13 cellular contexts compared by ENCODE assay signal in genomic region chr5:107553063-107553676, GRCh38.
DNase-seq lines count a peak whose midpoint lies in the region; ATAC-seq and TF ChIP-seq lines count a peak whose summit lies in the region.
"Had no signal": no experiment of that assay in that cellular context is flagged by ENCODE, and none has a peak within 500 bp of the region (broad histone marks: within the 10 kb centered on the region; RNA-seq: fewer than 3 reads in every experiment).

No MANE protein-coding gene starts in this region.

- no peaks in the 10 kb centered on the region for H3F3A ChIP-seq in GM23338 (replicated peaks; ENCODE audit: low read depth)

- H3K9me3 Mint-ChIP-seq in GM23338: no peaks in the 10 kb centered on the region
- H3K9me3 Mint-ChIP-seq in activated naive CD8-positive, alpha-beta T cell treated with anti-CD3 and anti-CD28 coated beads, Interleukin-2, amount 50 U/mL, for 24 hours: no peaks in the 10 kb centered on the region
- H3K9me3 Mint-ChIP-seq: activated CD4-positive, alpha-beta T cell treated with anti-CD3 and anti-CD28 coated beads, Interleukin-2, amount 10 ng/mL, durations not matched to agents 24 days and 14 days had no signal

- DNase-seq in A673 (ENCODE audit: low spot score) (peak; percentile 66), GM23338 (ENCODE audit: low spot score) (peak; percentile 39), NCI-H69 (lab: John Stamatoyannopoulos, UW) (peak; percentile 96), fibroblast of peridontal ligament (ENCODE audit: extremely low read depth) (peak; percentile 61), DMS53 treated with DMSO at 0.1 percent for 48 hours (lab: John Stamatoyannopoulos, UW; ENCODE audit: unreplicated experiment) (no peak)
- DNase-seq in activated naive CD8-positive, alpha-beta T cell treated with anti-CD3 and anti-CD28 coated beads, Interleukin-2, amount 50 U/mL, for 24 hours: no peak
- DNase-seq: activated CD4-positive, alpha-beta T cell treated with anti-CD3 and anti-CD28 coated beads, Interleukin-2, amount 10 ng/mL, durations not matched to agents 24 days and 14 days; stimulated activated CD4-positive, alpha-beta T cell treated with anti-CD3 and anti-CD28 coated beads, Interleukin-4, amount 100 ng/mL, for 1 hour; stimulated activated naive CD4-positive, alpha-beta T cell treated with Interleukin-2 at 50 U/mL for 16 hours had no signal

- no peak overlapping the region for H3K4me2 ChIP-seq in GM23338

- H2AFZ ChIP-seq in GM23338: no peak overlapping the region

- no peaks in the 10 kb centered on the region for H3K36me3 ChIP-seq in A673 (ENCODE audit: insufficient read depth, low read length, poor library complexity, severe bottlenecking)
- no peaks in the 10 kb centered on the region for H3K36me3 ChIP-seq in GM23338 (ENCODE audit: insufficient read depth)
- H3K36me3 ChIP-seq: prostate gland had no signal

- H3K27me3 ChIP-seq in A673 (replicated peaks; ENCODE audit: insufficient read depth, low read depth, low read length, poor library complexity) (no peaks in the 10 kb centered on the region), GM23338 (ENCODE audit: insufficient read depth) (no peaks in the 10 kb centered on the region)

- H3K27ac ChIP-seq in A673 (ENCODE audit: low read depth, low read length, poor library complexity, severe bottlenecking): no peak overlapping the region
- no peak overlapping the region for H3K27ac ChIP-seq in GM23338 (ENCODE audit: low read depth)
- H3K27ac ChIP-seq: C4-2B, prostate gland had no signal

- peaks cover 42% of the 10 kb centered on the region for H3K4me1 Mint-ChIP-seq in GM23338
- no peaks in the 10 kb centered on the region for H3K4me1 Mint-ChIP-seq in activated naive CD8-positive, alpha-beta T cell treated with anti-CD3 and anti-CD28 coated beads, Interleukin-2, amount 50 U/mL, for 24 hours
- H3K4me1 Mint-ChIP-seq: activated CD4-positive, alpha-beta T cell treated with anti-CD3 and anti-CD28 coated beads, Interleukin-2, amount 10 ng/mL, durations not matched to agents 24 days and 14 days had no signal

- H3K4me3 Mint-ChIP-seq in GM23338: no peak overlapping the region
- no peak overlapping the region for H3K4me3 Mint-ChIP-seq in activated naive CD8-positive, alpha-beta T cell treated with anti-CD3 and anti-CD28 coated beads, Interleukin-2, amount 50 U/mL, for 24 hours
- H3K4me3 Mint-ChIP-seq: activated CD4-positive, alpha-beta T cell treated with anti-CD3 and anti-CD28 coated beads, Interleukin-2, amount 10 ng/mL, durations not matched to agents 24 days and 14 days had no signal

- peaks cover 5% of the 10 kb centered on the region; the same call in 1 of the 2 replicates for H3K79me2 ChIP-seq in GM23338 (replicated peaks; ENCODE audit: insufficient read depth)

- peak; percentile 66 for ATAC-seq in GM23338
- no peak for ATAC-seq in activated naive CD8-positive, alpha-beta T cell treated with anti-CD3 and anti-CD28 coated beads, Interleukin-2, amount 50 U/mL, for 24 hours
- no peak for ATAC-seq in HG03457 (IDR thresholded peaks at IDR 0.05; ENCODE audit: unreplicated experiment)
- no peak for ATAC-seq in GM21717 (IDR thresholded peaks at IDR 0.05; ENCODE audit: unreplicated experiment)

- H3K27me3 Mint-ChIP-seq in GM23338 (ENCODE audit: insufficient read depth, low read depth, poor library complexity): peaks cover 1% of the 10 kb centered on the region
- no peaks in the 10 kb centered on the region for H3K27me3 Mint-ChIP-seq in activated naive CD8-positive, alpha-beta T cell treated with anti-CD3 and anti-CD28 coated beads, Interleukin-2, amount 50 U/mL, for 24 hours

- POLR2A ChIA-PET in A673 (lab: Charles Lee; ENCODE audit: low non-redundant PET): no interaction called here

- intact Hi-C loops in A673 (cut with micrococcal nuclease; ENCODE audit: unreplicated experiment): no loop called here

- CTCF ChIA-PET in A673 (lab: Charles Lee): no interaction called here

- peak overlapping the region; percentile 12; the same call in 1 of the 2 replicates for H3K27ac Mint-ChIP-seq in GM23338
- H3K27ac Mint-ChIP-seq in activated naive CD8-positive, alpha-beta T cell treated with anti-CD3 and anti-CD28 coated beads, Interleukin-2, amount 50 U/mL, for 24 hours: no peak overlapping the region
- H3K27ac Mint-ChIP-seq: activated CD4-positive, alpha-beta T cell treated with anti-CD3 and anti-CD28 coated beads, Interleukin-2, amount 10 ng/mL, durations not matched to agents 24 days and 14 days had no signal

- H3K4me3 ChIP-seq in A673 (ENCODE audit: low read depth, low read length, poor library complexity, severe bottlenecking) (no peak overlapping the region), GM23338 (no peak overlapping the region)
- H3K4me3 ChIP-seq: prostate gland had no signal

- no peaks in the 10 kb centered on the region for H3K36me3 Mint-ChIP-seq in GM23338 (ENCODE audit: low read depth)
- no peaks in the 10 kb centered on the region for H3K36me3 Mint-ChIP-seq in activated naive CD8-positive, alpha-beta T cell treated with anti-CD3 and anti-CD28 coated beads, Interleukin-2, amount 50 U/mL, for 24 hours (ENCODE audit: low read depth)

- no TSS peak for BruUV-seq in A673 (replicated peaks; lab: Mats Ljungman, UMichigan)

- H3K9me2 ChIP-seq in GM23338 (ENCODE audit: insufficient read depth): no peaks in the 10 kb centered on the region

- TF ChIP-seq CTCF in A673 (conservative IDR thresholded peaks at IDR 0.05; ENCODE audit: low read depth, low read length) (no peak), GM23338 (conservative IDR thresholded peaks at IDR 0.05; ENCODE audit: low read depth in 2 of 2) (no peak)

- no peaks in the 10 kb centered on the region for H4K20me1 ChIP-seq in GM23338 (replicated peaks; ENCODE audit: insufficient read depth)

- H3K9me3 ChIP-seq in A673 (ENCODE audit: low read depth, low read length, poor library complexity, severe bottlenecking): no peaks in the 10 kb centered on the region
- H3K9me3 ChIP-seq: prostate gland had no signal

- H3K4me1 ChIP-seq in A673 (ENCODE audit: insufficient read depth, low read length, poor library complexity, severe bottlenecking): no peaks in the 10 kb centered on the region
- H3K4me1 ChIP-seq in GM23338 (ENCODE audit: insufficient read depth): peaks cover 25% of the 10 kb centered on the region
- H3K4me1 ChIP-seq: prostate gland had no signal

TF ChIP-seq in GM23338, 12 proteins besides CTCF, POLR2A, EP300 and RAD21:
- no peak for TF ChIP-seq ZNF462 (CRISPR knock-in tag; IDR thresholded peaks at IDR 0.05)
- TF ChIP-seq POLR2AphosphoS5 (IDR thresholded peaks at IDR 0.05; ENCODE audit: low read depth): no peak

Comparison
In these comparisons a context has a peak if more than half of its experiments do, and no peak if none do; other contexts are left out.
1. DNase-seq: peak in A673 (single experiment), GM23338 (single experiment), NCI-H69 (single experiment) and fibroblast of peridontal ligament (single experiment); none in activated naive CD8-positive, alpha-beta T cell treated with anti-CD3 and anti-CD28 coated beads, Interleukin-2, amount 50 U/mL, for 24 hours (single experiment) and DMS53 treated with DMSO at 0.1 percent for 48 hours (single experiment).